In the genomic region with DNA sequence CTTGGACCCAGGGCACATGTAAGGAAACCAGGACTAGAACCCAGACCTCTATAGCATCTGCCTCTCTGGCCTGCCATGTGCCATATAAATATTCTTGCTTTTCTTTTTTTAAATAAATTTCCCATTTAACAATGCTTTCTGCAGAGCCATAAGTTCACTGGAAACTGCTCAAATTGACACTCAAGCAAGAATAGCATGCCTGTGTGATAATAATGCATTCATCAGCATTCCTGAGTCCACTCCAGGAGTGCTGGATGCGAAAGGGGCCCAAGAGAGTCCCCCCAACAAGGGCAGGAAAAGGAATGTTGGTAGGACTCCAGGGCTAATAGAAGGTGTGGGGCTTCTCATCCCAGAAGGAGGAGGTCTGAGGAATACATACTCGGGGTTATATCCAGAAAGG, we compare ENCODE assay signal across 18 cellular contexts.
A peak's percentile ranks its signal among the peaks of the same experiment; 100 is the strongest.
DNase-seq lines count a peak whose midpoint lies in the region; ATAC-seq, FAIRE-seq and TF ChIP-seq lines count a peak whose summit lies in the region.
"Had no signal": no experiment of that assay in that cellular context is flagged by ENCODE, and none has a peak within 500 bp of the region (broad histone marks: within the 10 kb centered on the region; RNA-seq: fewer than 3 reads in every experiment).

No MANE protein-coding gene starts in this region.

- H3K9ac ChIP-seq in HepG2 (ENCODE audit: insufficient read depth, low read depth, low read length), result no peak overlapping the region
- 0 out of 4 replicates have a peak overlapping the region, but pooled peaks of 1 of the 2 experiments have one; percentile 57 for H3K9ac ChIP-seq in K562 (ENCODE audit: insufficient read depth in 1 of 2, low read depth in 2 of 2, low read length in 2 of 2)
- H3K9ac ChIP-seq: KMS-11 had no signal

- no peak overlapping the region for H3K27ac ChIP-seq in HepG2 (ENCODE audit: extremely low read length, insufficient read depth, low read length)
- no peak overlapping the region for H3K27ac ChIP-seq in right lobe of liver
- H3K27ac ChIP-seq in K562 (ENCODE audit: extremely low read depth, low read depth, low read length), result peak overlapping the region; percentile 81; the same call in 2 of the 3 replicates
- H3K27ac ChIP-seq: KMS-11 had no signal

- H3K9me3 ChIP-seq in HepG2 (ENCODE audit: low read length), result peaks cover 7% of the 10 kb centered on the region
- H3K9me3 ChIP-seq in right lobe of liver, result no peaks in the 10 kb centered on the region
- 0 out of 2 replicates have a peak, but pooled peaks cover 2% of the 10 kb centered on the region for H3K9me3 ChIP-seq in K562 (replicated peaks; ENCODE audit: control insufficient read depth, insufficient read depth, low read depth, low read length)

- H3K27me3 ChIP-seq in HepG2 (ENCODE audit: control insufficient read depth in 1 of 2, insufficient read depth in 2 of 2, low read length in 2 of 2) (peaks cover 0 to 6% of the 10 kb centered on the region in 2 experiments; a peak in 1 of 5 replicates), right lobe of liver (no peaks in the 10 kb centered on the region), K562 (ENCODE audit: control insufficient read depth in 2 of 2, insufficient read depth in 2 of 2, low read length in 2 of 2) (no peaks in the 10 kb centered on the region)

- H3K36me3 ChIP-seq in HepG2 (replicated peaks in 1 of 2; ENCODE audit: control insufficient read depth in 1 of 2, insufficient read depth in 2 of 2, low read length in 2 of 2) (no peaks in the 10 kb centered on the region), right lobe of liver (no peaks in the 10 kb centered on the region), K562 (ENCODE audit: control insufficient read depth, insufficient read depth, low read length) (no peaks in the 10 kb centered on the region)

- no peak for ATAC-seq in HepG2
- no peak for ATAC-seq in right lobe of liver
- ATAC-seq in K562, result no peak
- ATAC-seq in HG03175 (IDR thresholded peaks at IDR 0.05; ENCODE audit: unreplicated experiment), result no peak
- no peak for ATAC-seq in GM19324 (IDR thresholded peaks at IDR 0.05; ENCODE audit: low FRiP score, unreplicated experiment)

- in situ Hi-C loops in HepG2 (cut with HindIII; ENCODE audit: extremely low pct_ligation_motif_present, low pct_unique_long_range_greater_than_20kb), result no loop called here
- in situ Hi-C loops in K562 (cut with MboI), result no loop called here

- no peak overlapping the region for H3K27ac Mint-ChIP-seq in activated CD4-positive, alpha-beta T cell treated with anti-CD3 and anti-CD28 coated beads, Interleukin-2, amount 10 ng/mL, durations not matched to agents 24 days and 14 days
- H3K27ac Mint-ChIP-seq: CD4-positive, alpha-beta T cell had no signal

- WGBS in HepG2 (ENCODE audit: low lambda C conversion rate), result 56% methylated on average over 2 of the region's 2 CpGs
- WGBS in right lobe of liver (ENCODE audit: insufficient coverage, low coverage, low lambda C conversion rate, missing lambda C conversion rate), result 94% methylated on average over 2 of the region's 2 CpGs
- 73% methylated on average over 2 of the region's 2 CpGs for WGBS in K562 (ENCODE audit: insufficient coverage, low coverage, missing lambda C conversion rate)

- H4K20me1 ChIP-seq in HepG2 (ENCODE audit: insufficient read depth, low read length) (no peaks in the 10 kb centered on the region), K562 (replicated peaks; ENCODE audit: control insufficient read depth, insufficient read depth, low read length) (no peaks in the 10 kb centered on the region)

- no peaks in the 10 kb centered on the region for H3K9me1 ChIP-seq in K562 (ENCODE audit: control insufficient read depth, insufficient read depth, low read length)

- TF ChIP-seq RAD21 in HepG2 (CRISPR knock-in tag; IDR thresholded peaks at IDR 0.05) (no peak), K562 (CRISPR knock-in tag; conservative IDR thresholded peaks at IDR 0.05 in 1 of 2, IDR thresholded peaks at IDR 0.05 in 1 of 2) (no peak)

- FAIRE-seq in HepG2 (lab: Jason Lieb, UNC) (no peak), K562 (lab: Jason Lieb, UNC) (no peak)
- FAIRE-seq: H1 had no signal

- no peak for DNase-seq in activated CD4-positive, alpha-beta T cell treated with anti-CD3 and anti-CD28 coated beads, Interleukin-2, amount 10 ng/mL, durations not matched to agents 24 days and 14 days
- DNase-seq in activated CD4-positive, alpha-beta T cell treated with anti-CD3 and anti-CD28 coated beads for 48 hours, result no peak
- no peak for DNase-seq in HepG2 (ENCODE audit: low spot score)
- no peak for DNase-seq in right lobe of liver
- DNase-seq in K562 (ENCODE audit: extremely low read depth in 1 of 4, low spot score in 3 of 4), result no peak
- DNase-seq: CD4-positive, alpha-beta T cell; DMS153; GF-D8; NCI-H1417 treated with DMSO at 0.1 percent for 48 hours; NCI-H1930; NCI-H226; NCI-H524; NCI-H82; SHP77 had no signal

- no peak for TF ChIP-seq EP300 in HepG2 (IDR thresholded peaks at IDR 0.05; ENCODE audit: low read depth in 2 of 2, low read length in 2 of 2)
- no peak for TF ChIP-seq EP300 in HepG2 (CRISPR knock-in tag; IDR thresholded peaks at IDR 0.05; ENCODE audit: borderline replicate concordance)
- no peak for TF ChIP-seq EP300 in K562 (IDR thresholded peaks at IDR 0.05; ENCODE audit: low read length)

- no peak overlapping the region for H3K4me3 ChIP-seq in HepG2 (replicated peaks in 1 of 3; ENCODE audit: insufficient read depth in 1 of 3, low read depth in 2 of 3, low read length in 3 of 3)
- H3K4me3 ChIP-seq in right lobe of liver, result no peak overlapping the region
- no peak overlapping the region for H3K4me3 ChIP-seq in K562

- BruUV-seq in HepG2 (replicated peaks; lab: Mats Ljungman, UMichigan) (no TSS peak), K562 (replicated peaks; lab: Mats Ljungman, UMichigan) (no TSS peak)

- peaks cover 20% of the 10 kb centered on the region for H3K27me3 Mint-ChIP-seq in activated CD4-positive, alpha-beta T cell treated with anti-CD3 and anti-CD28 coated beads, Interleukin-2, amount 10 ng/mL, durations not matched to agents 24 days and 14 days

- intact Hi-C loops in activated CD4-positive, alpha-beta T cell treated with anti-CD3 and anti-CD28 coated beads, Interleukin-2, amount 10 ng/mL, durations not matched to agents 24 days and 14 days (cut with micrococcal nuclease), result no loop called here
- intact Hi-C loops in HepG2 (cut with micrococcal nuclease; ENCODE audit: unreplicated experiment), result no loop called here
- intact Hi-C loops in right lobe of liver (cut with DNase I), result loop anchor here in 1 of 2 donors (10.0 kb wide), 1 partner anchor 348 kb away; no protein-coding TSS in a partner anchor
- intact Hi-C loops in K562 (cut with micrococcal nuclease), result loop anchor here (10.0 kb wide), 1 partner anchor 108 kb away; no protein-coding TSS in a partner anchor

- H3K79me2 ChIP-seq in HepG2 (ENCODE audit: insufficient read depth, low read length), result no peaks in the 10 kb centered on the region
- H3K79me2 ChIP-seq in K562 (ENCODE audit: control insufficient read depth, insufficient read depth, low read length), result no peaks in the 10 kb centered on the region

- H3K4me1 ChIP-seq in HepG2 (ENCODE audit: insufficient read depth, low read length), result peaks cover 19% of the 10 kb centered on the region
- no peaks in the 10 kb centered on the region for H3K4me1 ChIP-seq in right lobe of liver
- peaks cover 18 to 38% of the 10 kb centered on the region in 2 experiments for H3K4me1 ChIP-seq in K562 (replicated peaks in 1 of 2; ENCODE audit: control insufficient read depth in 2 of 2, insufficient read depth in 2 of 2, low read length in 2 of 2)

- peaks cover 50% of the 10 kb centered on the region for H3K4me1 Mint-ChIP-seq in activated CD4-positive, alpha-beta T cell treated with anti-CD3 and anti-CD28 coated beads, Interleukin-2, amount 10 ng/mL, durations not matched to agents 24 days and 14 days

- peaks cover 8% of the 10 kb centered on the region for H3K9me3 Mint-ChIP-seq in activated CD4-positive, alpha-beta T cell treated with anti-CD3 and anti-CD28 coated beads, Interleukin-2, amount 10 ng/mL, durations not matched to agents 24 days and 14 days
- H3K9me3 Mint-ChIP-seq: CD4-positive, alpha-beta T cell had no signal

- H3K4me2 ChIP-seq in HepG2 (ENCODE audit: low read depth, low read length) (no peak overlapping the region), K562 (ENCODE audit: insufficient read depth, low read length) (no peak overlapping the region)
- H3K4me2 ChIP-seq: KMS-11 had no signal

- H3K36me3 Mint-ChIP-seq in activated CD4-positive, alpha-beta T cell treated with anti-CD3 and anti-CD28 coated beads, Interleukin-2, amount 10 ng/mL, durations not matched to agents 24 days and 14 days (ENCODE audit: low read depth), result peaks cover 3% of the 10 kb centered on the region

- CTCF ChIA-PET in HepG2 (lab: Yijun Ruan, JAX; ENCODE audit: low intra/inter-chr PET ratio, low total read pairs) (no interaction called here), K562 (lab: Yijun Ruan, JAX; ENCODE audit: low intra/inter-chr PET ratio) (no interaction called here)

- no peak for TF ChIP-seq POLR2A in HepG2 (IDR thresholded peaks at IDR 0.05; ENCODE audit: insufficient read depth in 1 of 2, low read depth in 2 of 2, low read length in 2 of 2)
- TF ChIP-seq POLR2A in right lobe of liver (IDR thresholded peaks at IDR 0.05), result no peak
- no peak for TF ChIP-seq POLR2A in K562 (conservative IDR thresholded peaks at IDR 0.05)

- H2AFZ ChIP-seq in HepG2 (ENCODE audit: low read length) (no peak overlapping the region), K562 (ENCODE audit: low read depth, low read length) (peak overlapping the region; percentile 83)

- POLR2A ChIA-PET in HepG2 (lab: Yijun Ruan, JAX) (no interaction called here), K562 (lab: Yijun Ruan, JAX) (interaction anchor here (0.5 kb wide), 1 partner anchor 9 kb away, joined by 4 read pairs; no protein-coding TSS in a partner anchor)

- TF ChIP-seq CTCF in HepG2 (CRISPR knock-in tag; IDR thresholded peaks at IDR 0.05) (no peak), right lobe of liver (IDR thresholded peaks at IDR 0.05) (no peak), K562 (IDR thresholded peaks at IDR 0.05 in 2 of 3, conservative IDR thresholded peaks at IDR 0.05 in 1 of 3; ENCODE audit: insufficient read depth in 2 of 3, low read depth in 1 of 3, low read length in 3 of 3) (no peak)

- H3K4me3 Mint-ChIP-seq in activated CD4-positive, alpha-beta T cell treated with anti-CD3 and anti-CD28 coated beads, Interleukin-2, amount 10 ng/mL, durations not matched to agents 24 days and 14 days, result peak overlapping the region; percentile 29
- H3K4me3 Mint-ChIP-seq: CD4-positive, alpha-beta T cell had no signal

TF ChIP-seq in HepG2, 621 proteins besides CTCF, POLR2A, EP300 and RAD21 (continues in another document):
- TF ChIP-seq NFE2L1 (CRISPR knock-in tag; IDR thresholded peaks at IDR 0.05; ENCODE audit: borderline replicate concordance) (no peak), MAFF (IDR thresholded peaks at IDR 0.05; ENCODE audit: low read depth, low read length) (peak; percentile 83), ZMYM4 (CRISPR knock-in tag; IDR thresholded peaks at IDR 0.05) (no peak)

TF ChIP-seq in K562, 482 proteins besides CTCF, POLR2A, EP300 and RAD21 (continues in another document):
- TF ChIP-seq ZNF316 (IDR thresholded peaks at IDR 0.05) (peak; percentile 49; the same call in 1 of the 2 replicates), C11orf30 (IDR thresholded peaks at IDR 0.05; ENCODE audit: low read depth) (peak; percentile 47)
